8 cellular contexts compared by ENCODE assay signal in the genomic region with DNA sequence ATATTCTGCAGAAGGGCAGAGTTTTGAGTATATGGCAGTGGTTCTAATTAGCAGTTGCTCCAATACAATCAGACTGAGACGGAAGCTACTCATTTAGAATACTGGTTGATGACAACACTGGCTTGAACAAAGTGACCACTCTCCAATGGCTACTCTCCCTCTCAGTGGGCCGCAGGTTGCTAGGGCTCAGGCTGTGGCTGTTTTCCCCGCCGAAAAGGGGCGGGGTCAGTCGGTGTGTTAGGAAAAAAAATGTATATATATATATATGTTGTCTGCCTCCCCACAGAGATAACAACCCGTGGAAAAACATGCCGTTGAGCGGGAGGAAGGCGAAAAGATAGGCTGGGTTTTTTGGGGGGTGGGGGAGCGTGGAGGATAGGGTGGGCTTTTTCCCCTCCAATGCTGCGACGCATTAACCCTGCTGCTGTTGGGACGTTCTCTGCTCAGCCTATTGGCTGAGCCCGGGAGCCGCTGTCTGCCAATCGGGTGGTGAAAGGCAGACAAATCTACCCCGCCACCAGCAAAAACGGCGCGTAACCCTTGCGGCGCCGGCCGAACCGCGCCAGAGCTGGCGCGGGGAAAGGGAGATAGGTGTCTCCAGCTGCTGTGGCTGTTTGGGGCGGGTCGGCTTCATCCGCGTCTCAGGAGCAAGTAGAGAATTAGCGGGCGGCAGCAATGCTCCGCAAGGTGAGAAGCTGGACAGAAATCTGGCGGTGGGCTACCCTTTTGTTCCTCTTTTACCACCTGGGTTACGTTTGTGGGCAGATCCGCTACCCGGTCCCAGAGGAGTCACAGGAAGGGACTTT. TPM values are rescaled to one million over a fixed set of nuclear protein-coding genes. Genes with fewer than 3 reads are reported as not detected.
DNase-seq lines count a peak whose midpoint lies in the region; TF ChIP-seq lines count a peak whose summit lies in the region.

A gene (plus strand): TSS at position 532 of the 806 bp plus-strand sequence. CDS start 144 bp downstream, at position 676.

- H3K4me2 ChIP-seq in DOHH2 (ENCODE audit: low read length), result peak within 1 kb of the TSS; percentile 96

- peaks cover 8% of the 10 kb centered on the region; the same call in 1 of the 2 replicates for H3F3A ChIP-seq in DOHH2 (ENCODE audit: control insufficient read depth, insufficient read depth)

- no peak within 1 kb of the TSS for H3K27ac ChIP-seq in DOHH2 (ENCODE audit: low read depth, low read length)
- peak within 1 kb of the TSS; percentile 88 for H3K27ac ChIP-seq in ectodermal cell (ENCODE audit: insufficient read depth, low read depth, low read length, poor library complexity, severe bottlenecking)
- no peak within 1 kb of the TSS for H3K27ac ChIP-seq in mucosa of rectum (ENCODE audit: low read depth in 2 of 2, low read length in 2 of 2)
- H3K27ac ChIP-seq in effector memory CD4-positive, alpha-beta T cell (ENCODE audit: insufficient read depth, low read length, poor library complexity, severe bottlenecking), result no peak within 1 kb of the TSS
- no peak within 1 kb of the TSS for H3K27ac ChIP-seq in WERI-Rb-1

- H3K4me1 ChIP-seq in DOHH2 (ENCODE audit: control insufficient read depth, low read length) (peaks cover 59% of the 10 kb centered on the region), ectodermal cell (ENCODE audit: control insufficient read depth, insufficient read depth, low read length) (peaks cover 34% of the 10 kb centered on the region), mucosa of rectum (ENCODE audit: control insufficient read depth in 2 of 2, insufficient read depth in 2 of 2, low read length in 2 of 2) (peaks cover 0 to 3% of the 10 kb centered on the region in 2 donors)
- peaks cover 9% of the 10 kb centered on the region for H3K4me1 ChIP-seq in effector memory CD4-positive, alpha-beta T cell (ENCODE audit: control insufficient read depth, insufficient read depth, low read length, poor library complexity, severe bottlenecking)

- H3K4me3 ChIP-seq in DOHH2 (ENCODE audit: low read length), result peak within 1 kb of the TSS; percentile 22
- peak within 1 kb of the TSS; percentile 57 for H3K4me3 ChIP-seq in ectodermal cell (ENCODE audit: insufficient read depth, low read depth, low read length)
- peak within 1 kb of the TSS; percentile 44 to 62 for H3K4me3 ChIP-seq in mucosa of rectum (ENCODE audit: low read length in 2 of 2)
- H3K4me3 ChIP-seq in effector memory CD4-positive, alpha-beta T cell (ENCODE audit: insufficient read depth, low read depth, low read length, poor library complexity, severe bottlenecking), result no peak within 1 kb of the TSS
- no peak within 1 kb of the TSS for H3K4me3 ChIP-seq in WERI-Rb-1 (ENCODE audit: low read depth, low read length)

- H4K20me1 ChIP-seq in DOHH2 (ENCODE audit: control insufficient read depth, insufficient read depth, low read depth, low read length), result no peaks in the 10 kb centered on the region

- peak within 1 kb of the TSS in 1 of 2 donors; percentile 10 for H3K9ac ChIP-seq in mucosa of rectum (ENCODE audit: low read depth in 1 of 2, low read length in 2 of 2)

- TF ChIP-seq CTCF in DOHH2 (IDR thresholded peaks at IDR 0.05; ENCODE audit: low read depth, low read length, poor library complexity, severe bottlenecking) (no peak), WERI-Rb-1 (IDR thresholded peaks at IDR 0.05; ENCODE audit: low read depth, low read length) (no peak)

- H3K36me3 ChIP-seq in DOHH2 (ENCODE audit: control insufficient read depth, low read length) (peaks cover 85% of the 10 kb centered on the region), ectodermal cell (ENCODE audit: control insufficient read depth, insufficient read depth, low read length) (peaks cover 21% of the 10 kb centered on the region), mucosa of rectum (ENCODE audit: control insufficient read depth in 2 of 2, insufficient read depth in 2 of 2, low read length in 2 of 2) (peaks cover 0 to 7% of the 10 kb centered on the region in 2 donors), WERI-Rb-1 (no peaks in the 10 kb centered on the region)
- H3K36me3 ChIP-seq in effector memory CD4-positive, alpha-beta T cell (ENCODE audit: control insufficient read depth, insufficient read depth, low read length), result no peaks in the 10 kb centered on the region

- H3K27me3 ChIP-seq in DOHH2 (ENCODE audit: control insufficient read depth, low read length) (no peaks in the 10 kb centered on the region), ectodermal cell (ENCODE audit: control insufficient read depth, insufficient read depth, low read length, poor library complexity, severe bottlenecking) (no peaks in the 10 kb centered on the region), mucosa of rectum (ENCODE audit: control insufficient read depth in 2 of 2, insufficient read depth in 2 of 2, low read length in 2 of 2) (no peaks in the 10 kb centered on the region), WERI-Rb-1 (ENCODE audit: insufficient read depth, low read depth, severe bottlenecking) (no peaks in the 10 kb centered on the region)
- peaks cover 27% of the 10 kb centered on the region for H3K27me3 ChIP-seq in effector memory CD4-positive, alpha-beta T cell (replicated peaks; ENCODE audit: control insufficient read depth, insufficient read depth, low read length, poor library complexity, severe bottlenecking)

- H3K9me2 ChIP-seq in DOHH2 (replicated peaks; ENCODE audit: control insufficient read depth, low read length), result no peaks in the 10 kb centered on the region

- DNase-seq in NCI-H2029 (lab: John Stamatoyannopoulos, UW), result peak; percentile 47
- DNase-seq in effector memory CD4-positive, alpha-beta T cell, result no peak
- no peak for DNase-seq in SKM-1 (lab: John Stamatoyannopoulos, UW; ENCODE audit: unreplicated experiment)
- DNase-seq in WERI-Rb-1, result no peak
- no peak for DNase-seq in cortex of kidney (lab: John Stamatoyannopoulos, UW)

- 3 to 6% methylated on average over 36 of the region's 40 CpGs for WGBS in ectodermal cell, 2 experiments

- peaks cover 100% of the 10 kb centered on the region for H3K79me2 ChIP-seq in DOHH2 (ENCODE audit: control insufficient read depth, low read length)

- H3K9me3 ChIP-seq in DOHH2 (ENCODE audit: control insufficient read depth, insufficient read depth, low read length) (no peaks in the 10 kb centered on the region), ectodermal cell (ENCODE audit: control insufficient read depth, low read length) (no peaks in the 10 kb centered on the region), mucosa of rectum (ENCODE audit: control insufficient read depth in 2 of 2, low read length in 2 of 2) (no peaks in the 10 kb centered on the region), WERI-Rb-1 (ENCODE audit: severe bottlenecking) (no peaks in the 10 kb centered on the region)
- no peaks in the 10 kb centered on the region for H3K9me3 ChIP-seq in effector memory CD4-positive, alpha-beta T cell (ENCODE audit: control insufficient read depth, low read length)

RNA-seq across cellular contexts. Expression of the gene that starts here (rescaled TPM):
- 28.9 TPM for polyA plus RNA-seq in ectodermal cell (2013, experiment 1 of 4)
- 29.9 TPM for polyA plus RNA-seq in ectodermal cell (2013, experiment 2 of 4)
- polyA plus RNA-seq in ectodermal cell (2013, experiment 3 of 4), result 21.9 TPM
- polyA plus RNA-seq in ectodermal cell (2013, experiment 4 of 4), result 24.8 TPM

Comparison
In these comparisons a context has a peak if more than half of its experiments do, and no peak if none do; other contexts are left out.
1. H3K4me3 ChIP-seq: peak in DOHH2 (single experiment), ectodermal cell (single experiment) and mucosa of rectum (2 of 2); none in effector memory CD4-positive, alpha-beta T cell (single experiment) and WERI-Rb-1 (single experiment).